4 cellular contexts compared by ENCODE assay signal in the genomic region with DNA sequence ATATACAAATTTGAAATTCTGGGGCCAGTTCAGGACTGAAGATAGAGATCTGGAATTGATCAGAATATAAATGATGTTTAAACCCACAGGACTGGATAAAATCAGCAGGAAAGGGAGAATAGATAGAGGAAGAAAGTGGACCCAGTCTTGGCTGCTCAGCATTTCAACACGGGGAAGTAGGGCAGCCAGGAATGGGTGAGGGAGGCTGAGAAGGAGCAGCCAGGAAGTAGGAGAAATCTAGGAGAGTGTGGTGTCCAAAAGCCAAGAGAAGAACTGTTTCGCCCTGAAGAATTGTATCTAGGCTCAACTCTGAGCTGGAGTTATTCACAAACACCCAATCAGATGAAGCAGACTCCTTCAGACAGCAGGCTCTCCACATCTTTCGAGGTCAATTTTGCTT.
"Had no signal": no experiment of that assay in that cellular context is flagged by ENCODE, and none has a peak within 500 bp of the region (broad histone marks: within the 10 kb centered on the region; RNA-seq: fewer than 3 reads in every experiment).

No MANE protein-coding gene starts in this region.

- ATAC-seq: GM23338, HepG2 had no signal

- DNase-seq: H9 had no signal

- H3K4me3 ChIP-seq: GM23338 had no signal

- H3K4me3 Mint-ChIP-seq: GM23338, H9, IgD-negative memory B cell had no signal

- H3K4me1 Mint-ChIP-seq: IgD-negative memory B cell had no signal

- H3K27ac Mint-ChIP-seq: GM23338, H9, IgD-negative memory B cell had no signal

- H3K36me3 Mint-ChIP-seq: IgD-negative memory B cell had no signal
